8 cellular contexts compared by ENCODE assay signal in genomic region chr2:201860541-201861154, GRCh38. TPM values are rescaled to one million over a fixed set of nuclear protein-coding genes. Genes with fewer than 3 reads are reported as not detected.
DNase-seq lines count a peak whose midpoint lies in the region; ATAC-seq and TF ChIP-seq lines count a peak whose summit lies in the region.

No MANE protein-coding gene starts in this region.

- no peak overlapping the region for H3K4me2 ChIP-seq in DND-41 (ENCODE audit: insufficient read depth, low read length)

- no peak overlapping the region for H2AFZ ChIP-seq in DND-41 (ENCODE audit: low read depth, low read length)

- H3K36me3 ChIP-seq in DND-41 (ENCODE audit: insufficient read depth, low read length) (no peaks in the 10 kb centered on the region), gastrocnemius medialis (no peaks in the 10 kb centered on the region)

- H3K27me3 ChIP-seq in DND-41 (ENCODE audit: insufficient read depth, low read length, poor library complexity) (peaks cover 34% of the 10 kb centered on the region), gastrocnemius medialis (no peaks in the 10 kb centered on the region)

- in situ Hi-C loops in astrocyte of the cerebellum (cut with HindIII; ENCODE audit: low sequenced_read_pairs) = no loop called here
- in situ Hi-C loops in gastrocnemius medialis (cut with MboI; ENCODE audit: low sequenced_read_pairs in 4 of 4) = loop anchor here in 3 of 4 donors (5.0 kb wide), 2 partner anchors 317 to 322 kb away; no protein-coding TSS in a partner anchor

- DNase-seq in DND-41 (peak; percentile 41), M059J (ENCODE audit: low read depth) (peak; percentile 83), SHP77 (lab: John Stamatoyannopoulos, UW) (peak; percentile 29 to 47), astrocyte of the cerebellum (ENCODE audit: low read depth) (peak; percentile 78), hippocampal formation (lab: John Stamatoyannopoulos, UW) (peak; percentile 46 to 68), gastrocnemius medialis (peak; percentile 9 to 30), T-helper 9 cell (no peak)

- H4K20me1 ChIP-seq in DND-41 (ENCODE audit: insufficient read depth, low read length) = no peaks in the 10 kb centered on the region

- H3K4me1 ChIP-seq in DND-41 (ENCODE audit: insufficient read depth, low read length) (no peaks in the 10 kb centered on the region), gastrocnemius medialis (peaks cover 0 to 5% of the 10 kb centered on the region in 2 donors)

- TF ChIP-seq POLR2A in gastrocnemius medialis (IDR thresholded peaks at IDR 0.05) = no peak

- no peaks in the 10 kb centered on the region for H3K79me2 ChIP-seq in DND-41 (ENCODE audit: insufficient read depth, low read length)

- no peaks in the 10 kb centered on the region for H3K9me3 ChIP-seq in DND-41 (ENCODE audit: insufficient read depth, low read length, severe bottlenecking)
- no peaks in the 10 kb centered on the region for H3K9me3 ChIP-seq in gastrocnemius medialis

- ATAC-seq in DND-41 (ENCODE audit: insufficient read depth, low read depth) (peak; percentile 85), GM21447 (IDR thresholded peaks at IDR 0.05; ENCODE audit: unreplicated experiment) (peak; percentile 63), gastrocnemius medialis (peak; percentile 89 to 91)

- TF ChIP-seq CTCF in DND-41 (IDR thresholded peaks at IDR 0.05; ENCODE audit: borderline replicate concordance, extremely low read depth, low read length, poor library complexity, severe bottlenecking) (peak; percentile 82), astrocyte of the cerebellum (IDR thresholded peaks at IDR 0.05; ENCODE audit: low read depth, low read length, missing control alignments) (peak; percentile 83), gastrocnemius medialis (IDR thresholded peaks at IDR 0.05 in 4 of 5, conservative IDR thresholded peaks at IDR 0.05 in 1 of 5) (peak; percentile 54 to 87 (median 84))

- intact Hi-C loops in gastrocnemius medialis (cut with DNase I; ENCODE audit: low total_unique reads) = loop anchor here (1.0 to 2.0 kb wide), 3 partner anchors 64 to 318 kb away; no protein-coding TSS in a partner anchor

- H3K27ac ChIP-seq in DND-41 (ENCODE audit: low read length) (no peak overlapping the region), gastrocnemius medialis (no peak overlapping the region)

- no peak overlapping the region for H3K9ac ChIP-seq in DND-41 (ENCODE audit: low read depth, low read length)

- H3K4me3 ChIP-seq in DND-41 (ENCODE audit: low read depth in 1 of 2, low read length in 2 of 2) (no peak overlapping the region), astrocyte of the cerebellum (ENCODE audit: low read depth, low read length) (no peak overlapping the region), gastrocnemius medialis (no peak overlapping the region)

RNA-seq across cellular contexts. Expression of gene CDK15, which starts 54.3 kb away (rescaled TPM):
- 7.0 and 17.6 TPM in 2 replicates for total RNA-seq in M059J (2014; rRNA removed; shearing (Covaris generic))
- total RNA-seq in gastrocnemius medialis = under 1 TPM in 2 of 4 donors, not detected in 2; 0.11 to 0.29 TPM
